Comparison of ENCODE assay signal across 1 cellular context in genomic region chr1:109823543-109824348, GRCh38.
TF ChIP-seq lines count a peak whose summit lies in the region.

No MANE protein-coding gene starts in this region.

TF ChIP-seq in HepG2, 621 proteins besides CTCF, POLR2A, EP300 and RAD21 (continued from another document):
- TF ChIP-seq PAXIP1 (CRISPR knock-in tag; conservative IDR thresholded peaks at IDR 0.05), result peak; percentile 69
- peak; percentile 24; the same call in 1 of the 2 replicates for TF ChIP-seq ZNF550 (CRISPR knock-in tag; IDR thresholded peaks at IDR 0.05; ENCODE audit: borderline replicate concordance)
- TF ChIP-seq FOXA3 (CRISPR knock-in tag; IDR thresholded peaks at IDR 0.05), result peak; percentile 57
- no peak for TF ChIP-seq SOX6 (IDR thresholded peaks at IDR 0.05)
- peak; percentile 60 for TF ChIP-seq SOX6 (CRISPR knock-in tag; IDR thresholded peaks at IDR 0.05)
- peak; percentile 82 to 97 for TF ChIP-seq MAFK (conservative IDR thresholded peaks at IDR 0.05 in 1 of 2, IDR thresholded peaks at IDR 0.05 in 1 of 2; ENCODE audit: low read length in 2 of 2)
- peak; percentile 25; the same call in 1 of the 2 replicates for TF ChIP-seq ZNF740 (CRISPR knock-in tag; IDR thresholded peaks at IDR 0.05)
- peak; percentile 51; the same call in 1 of the 2 replicates for TF ChIP-seq ELF1 (CRISPR knock-in tag; IDR thresholded peaks at IDR 0.05)
- no peak for TF ChIP-seq ZNF460 (CRISPR knock-in tag; IDR thresholded peaks at IDR 0.05; ENCODE audit: borderline replicate concordance)
- TF ChIP-seq AFF4 (CRISPR knock-in tag; IDR thresholded peaks at IDR 0.05), result 0 out of 2 replicates have a peak, but pooled peaks have one; percentile 38
- TF ChIP-seq FOSL2 (CRISPR knock-in tag; IDR thresholded peaks at IDR 0.05), result peak; percentile 93
- TF ChIP-seq ATF3 (CRISPR knock-in tag; IDR thresholded peaks at IDR 0.05), result peak; percentile 63; the same call in 1 of the 2 replicates
- no peak for TF ChIP-seq ZNF33A (CRISPR knock-in tag; IDR thresholded peaks at IDR 0.05; ENCODE audit: borderline replicate concordance)
- peak; percentile 48; the same call in 1 of the 2 replicates for TF ChIP-seq THAP9 (CRISPR knock-in tag; IDR thresholded peaks at IDR 0.05; ENCODE audit: borderline replicate concordance)
- peak; percentile 98 for TF ChIP-seq ZBTB7B (CRISPR knock-in tag; IDR thresholded peaks at IDR 0.05)
- no peak for TF ChIP-seq SNRNP70 (IDR thresholded peaks at IDR 0.05; ENCODE audit: low read depth, low read length)
- peak in 1 of 2 experiments; percentile 55; a peak in 2 of 4 replicates for TF ChIP-seq HMGXB4 (CRISPR knock-in tag; IDR thresholded peaks at IDR 0.05; ENCODE audit: borderline replicate concordance in 1 of 2, low read depth in 1 of 2)
- TF ChIP-seq PHF20 (CRISPR knock-in tag; IDR thresholded peaks at IDR 0.05), result peak; percentile 44; the same call in 1 of the 2 replicates
- TF ChIP-seq NCOA2 (CRISPR knock-in tag; IDR thresholded peaks at IDR 0.05), result peak; percentile 28; the same call in 1 of the 2 replicates
- TF ChIP-seq HMG20B (CRISPR knock-in tag; conservative IDR thresholded peaks at IDR 0.05), result 0 out of 2 replicates have a peak, but pooled peaks have one; percentile 45
- TF ChIP-seq ZNF350 (CRISPR knock-in tag; IDR thresholded peaks at IDR 0.05; ENCODE audit: borderline replicate concordance, low read depth), result peak; percentile 87
- TF ChIP-seq JUND (CRISPR knock-in tag; IDR thresholded peaks at IDR 0.05), result 0 out of 2 replicates have a peak, but pooled peaks have one; percentile 25
- peak; percentile 60; the same call in 1 of the 2 replicates for TF ChIP-seq ZNF441 (CRISPR knock-in tag; IDR thresholded peaks at IDR 0.05; ENCODE audit: borderline replicate concordance)
- TF ChIP-seq HNF4G (IDR thresholded peaks at IDR 0.05; ENCODE audit: borderline replicate concordance, low read depth, low read length), result peak; percentile 67
- TF ChIP-seq HNF4G (CRISPR knock-in tag; IDR thresholded peaks at IDR 0.05; ENCODE audit: borderline replicate concordance, low read depth), result peak; percentile 85
- TF ChIP-seq ZNF639 (CRISPR knock-in tag; conservative IDR thresholded peaks at IDR 0.05), result no peak
- peak; percentile 49; the same call in 1 of the 2 replicates for TF ChIP-seq MEF2D (CRISPR knock-in tag; IDR thresholded peaks at IDR 0.05)
- 0 out of 2 replicates have a peak, but pooled peaks have one; percentile 28 for TF ChIP-seq ZNF331 (CRISPR knock-in tag; IDR thresholded peaks at IDR 0.05)
- TF ChIP-seq SMARCE1 (IDR thresholded peaks at IDR 0.05; ENCODE audit: borderline replicate concordance), result no peak
- no peak for TF ChIP-seq FOXK1 (CRISPR knock-in tag; IDR thresholded peaks at IDR 0.05; ENCODE audit: borderline replicate concordance, low read depth)
